ENCODE assay signal across 14 cellular contexts in genomic region chr22:18146389-18146753, GRCh38. TPM values are rescaled to one million over a fixed set of nuclear protein-coding genes. Genes with fewer than 3 reads are reported as not detected.
A peak's percentile ranks its signal among the peaks of the same experiment; 100 is the strongest.
DNase-seq lines count a peak whose midpoint lies in the region; TF ChIP-seq lines count a peak whose summit lies in the region.
"Had no signal": no experiment of that assay in that cellular context is flagged by ENCODE, and none has a peak within 500 bp of the region (broad histone marks: within the 10 kb centered on the region; RNA-seq: fewer than 3 reads in every experiment).

No MANE protein-coding gene starts in this region.

- no peak overlapping the region for H3K4me3 ChIP-seq in spleen
- H3K4me3 ChIP-seq: BLaER1 treated with 17β-estradiol and CSF1 and Interleukin-3, amounts not matched to agents 10 nM and 100 nM had no signal

- H3K4me1 Mint-ChIP-seq in activated naive CD4-positive, alpha-beta T cell treated with anti-CD3 and anti-CD28 coated beads, Interleukin-2, amount 50 U/mL, for 24 hours = peaks cover 35% of the 10 kb centered on the region
- peaks cover 33% of the 10 kb centered on the region for H3K4me1 Mint-ChIP-seq in activated naive CD4-positive, alpha-beta T cell treated with anti-CD3 and anti-CD28 coated beads, Interleukin-2, amount 10 ng/mL, durations not matched to agents 7 days and 5 days
- H3K4me1 Mint-ChIP-seq in nephron progenitor cell = peaks cover 11% of the 10 kb centered on the region
- H3K4me1 Mint-ChIP-seq in activated CD4-positive, alpha-beta T cell treated with anti-CD3 and anti-CD28 coated beads, Interleukin-2, amount 10 ng/mL, durations not matched to agents 7 days and 5 days = peaks cover 30% of the 10 kb centered on the region

- 81 to 94% (median 86%) methylated on average over 3 of the region's 3 CpGs for WGBS in spleen, 5 donors

- intact Hi-C loops in spleen (cut with DNase I; ENCODE audit: low total_unique reads) = no loop called here

- H3K9me3 ChIP-seq in spleen = no peaks in the 10 kb centered on the region

- peaks cover under 1% of the 10 kb centered on the region for H3K36me3 Mint-ChIP-seq in activated naive CD4-positive, alpha-beta T cell treated with anti-CD3 and anti-CD28 coated beads, Interleukin-2, amount 50 U/mL, for 24 hours
- H3K36me3 Mint-ChIP-seq in activated naive CD4-positive, alpha-beta T cell treated with anti-CD3 and anti-CD28 coated beads, Interleukin-2, amount 10 ng/mL, durations not matched to agents 7 days and 5 days = peaks cover 6% of the 10 kb centered on the region
- H3K36me3 Mint-ChIP-seq in nephron progenitor cell (ENCODE audit: low read depth) = peaks cover under 1% of the 10 kb centered on the region
- H3K36me3 Mint-ChIP-seq in activated CD4-positive, alpha-beta T cell treated with anti-CD3 and anti-CD28 coated beads, Interleukin-2, amount 10 ng/mL, durations not matched to agents 7 days and 5 days (ENCODE audit: low read depth) = peaks cover 28% of the 10 kb centered on the region

- no peak for DNase-seq in activated naive CD4-positive, alpha-beta T cell treated with anti-CD3 and anti-CD28 coated beads, Interleukin-2, amount 10 ng/mL, durations not matched to agents 7 days and 5 days
- DNase-seq in nephron progenitor cell (no peak), spleen (no peak), ACHN (no peak)
- no peak for DNase-seq in activated CD4-positive, alpha-beta T cell treated with anti-CD3 and anti-CD28 coated beads, Interleukin-2, amount 10 ng/mL, durations not matched to agents 7 days and 5 days
- DNase-seq in stimulated activated CD4-positive, alpha-beta T cell treated with anti-CD3 and anti-CD28 coated beads, Interleukin-2, amount 100 ng/mL, for 48 hours = no peak
- DNase-seq: AML-193; Calu3; CD4-positive, alpha-beta T cell; DMS 273 treated with DMSO at 0.1 percent for 48 hours; HCEC 1CT had no signal

- peak overlapping the region in 7 of 8 donors; percentile 54 to 76 (median 66) for H3K27ac ChIP-seq in spleen
- H3K27ac ChIP-seq: 22Rv1; BLaER1 treated with 17β-estradiol and CSF1 and Interleukin-3, amounts not matched to agents 10 nM and 100 nM had no signal

- no peaks in the 10 kb centered on the region for H3K27me3 Mint-ChIP-seq in activated naive CD4-positive, alpha-beta T cell treated with anti-CD3 and anti-CD28 coated beads, Interleukin-2, amount 50 U/mL, for 24 hours
- H3K27me3 Mint-ChIP-seq in activated naive CD4-positive, alpha-beta T cell treated with anti-CD3 and anti-CD28 coated beads, Interleukin-2, amount 10 ng/mL, durations not matched to agents 7 days and 5 days = no peaks in the 10 kb centered on the region
- H3K27me3 Mint-ChIP-seq in nephron progenitor cell (ENCODE audit: low read depth, poor library complexity) = peaks cover 62% of the 10 kb centered on the region
- no peaks in the 10 kb centered on the region for H3K27me3 Mint-ChIP-seq in activated CD4-positive, alpha-beta T cell treated with anti-CD3 and anti-CD28 coated beads, Interleukin-2, amount 10 ng/mL, durations not matched to agents 7 days and 5 days
- H3K27me3 Mint-ChIP-seq: CD4-positive, alpha-beta T cell had no signal

- no peak overlapping the region for H3K4me3 Mint-ChIP-seq in activated naive CD4-positive, alpha-beta T cell treated with anti-CD3 and anti-CD28 coated beads, Interleukin-2, amount 50 U/mL, for 24 hours
- H3K4me3 Mint-ChIP-seq in activated naive CD4-positive, alpha-beta T cell treated with anti-CD3 and anti-CD28 coated beads, Interleukin-2, amount 10 ng/mL, durations not matched to agents 7 days and 5 days = no peak overlapping the region
- no peak overlapping the region for H3K4me3 Mint-ChIP-seq in nephron progenitor cell
- H3K4me3 Mint-ChIP-seq in activated CD4-positive, alpha-beta T cell treated with anti-CD3 and anti-CD28 coated beads, Interleukin-2, amount 10 ng/mL, durations not matched to agents 7 days and 5 days = no peak overlapping the region
- H3K4me3 Mint-ChIP-seq: CD4-positive, alpha-beta T cell had no signal

- peak overlapping the region; percentile 46 for H3K27ac Mint-ChIP-seq in activated naive CD4-positive, alpha-beta T cell treated with anti-CD3 and anti-CD28 coated beads, Interleukin-2, amount 50 U/mL, for 24 hours
- no peak overlapping the region for H3K27ac Mint-ChIP-seq in activated naive CD4-positive, alpha-beta T cell treated with anti-CD3 and anti-CD28 coated beads, Interleukin-2, amount 10 ng/mL, durations not matched to agents 7 days and 5 days
- H3K27ac Mint-ChIP-seq in nephron progenitor cell = peak overlapping the region; percentile 57
- no peak overlapping the region for H3K27ac Mint-ChIP-seq in activated CD4-positive, alpha-beta T cell treated with anti-CD3 and anti-CD28 coated beads, Interleukin-2, amount 10 ng/mL, durations not matched to agents 7 days and 5 days
- H3K27ac Mint-ChIP-seq: CD4-positive, alpha-beta T cell had no signal

- CTCF ChIA-PET in activated naive CD4-positive, alpha-beta T cell treated with anti-CD3 and anti-CD28 coated beads, Interleukin-2, amount 10 ng/mL, durations not matched to agents 7 days and 5 days (lab: Charles Lee) = interaction anchor here (1.1 kb wide), 1 partner anchor 87 kb away, joined by 5 read pairs; no protein-coding TSS in a partner anchor
- CTCF ChIA-PET in activated CD4-positive, alpha-beta T cell treated with anti-CD3 and anti-CD28 coated beads, Interleukin-2, amount 10 ng/mL, durations not matched to agents 7 days and 5 days (lab: Charles Lee) = no interaction called here

- POLR2A ChIA-PET in activated CD4-positive, alpha-beta T cell treated with anti-CD3 and anti-CD28 coated beads, Interleukin-2, amount 10 ng/mL, durations not matched to agents 7 days and 5 days (lab: Charles Lee) = no interaction called here

- H3K4me1 ChIP-seq in spleen = peaks cover 6 to 51% (median 30%) of the 10 kb centered on the region in 6 donors

- H3K27me3 ChIP-seq in spleen (replicated peaks in 1 of 7) = no peaks in the 10 kb centered on the region
- H3K27me3 ChIP-seq: BLaER1 treated with 17β-estradiol and CSF1 and Interleukin-3, amounts not matched to agents 10 nM and 100 nM had no signal

- in situ Hi-C loops in ACHN (cut with HindIII; ENCODE audit: low pct_ligation_motif_present, low pct_unique_long_range_greater_than_20kb, low sequenced_read_pairs) = no loop called here

- H3K9me3 Mint-ChIP-seq in activated naive CD4-positive, alpha-beta T cell treated with anti-CD3 and anti-CD28 coated beads, Interleukin-2, amount 50 U/mL, for 24 hours = no peaks in the 10 kb centered on the region
- peaks cover under 1% of the 10 kb centered on the region for H3K9me3 Mint-ChIP-seq in activated naive CD4-positive, alpha-beta T cell treated with anti-CD3 and anti-CD28 coated beads, Interleukin-2, amount 10 ng/mL, durations not matched to agents 7 days and 5 days
- H3K9me3 Mint-ChIP-seq in nephron progenitor cell = peaks cover 21% of the 10 kb centered on the region
- H3K9me3 Mint-ChIP-seq in activated CD4-positive, alpha-beta T cell treated with anti-CD3 and anti-CD28 coated beads, Interleukin-2, amount 10 ng/mL, durations not matched to agents 7 days and 5 days = peaks cover 1% of the 10 kb centered on the region
- H3K9me3 Mint-ChIP-seq: CD4-positive, alpha-beta T cell had no signal

- TF ChIP-seq POLR2A in spleen (IDR thresholded peaks at IDR 0.05) = no peak

- TF ChIP-seq CTCF in nephron progenitor cell (IDR thresholded peaks at IDR 0.05) = no peak
- TF ChIP-seq CTCF in spleen (IDR thresholded peaks at IDR 0.05 in 8 of 11, conservative IDR thresholded peaks at IDR 0.05 in 3 of 11) = no peak

- H3K36me3 ChIP-seq in spleen = no peaks in the 10 kb centered on the region

RNA-seq across cellular contexts. Expression of gene USP18, which starts 3.6 kb away (rescaled TPM):
- 10 to 100 TPM in 1 of 7 donors, 1 to 10 TPM in 6; 3.9 to 12.0 (median 8.0) TPM for total RNA-seq in spleen
- 1 to 10 TPM; 3.3 to 7.8 (median 3.8) TPM for polyA plus RNA-seq in spleen
- 10 to 100 TPM; 68.7 to 73.0 TPM for total RNA-seq in activated CD4-positive, alpha-beta T cell treated with anti-CD3 and anti-CD28 coated beads, Interleukin-2, amount 10 ng/mL, durations not matched to agents 7 days and 5 days

RNA-seq across cellular contexts. Expression of gene TUBA8, which starts 35.8 kb away (rescaled TPM):
- 1 to 10 TPM; 2.6 to 5.7 (median 4.7) TPM for total RNA-seq in spleen
- polyA plus RNA-seq in spleen = 1 to 10 TPM; 2.2 to 3.9 (median 3.7) TPM
- 1 to 10 TPM; 1.4 to 2.2 TPM for total RNA-seq in activated CD4-positive, alpha-beta T cell treated with anti-CD3 and anti-CD28 coated beads, Interleukin-2, amount 10 ng/mL, durations not matched to agents 7 days and 5 days

Comparison
In these comparisons a context has a peak if more than half of its experiments do, and no peak if none do; other contexts are left out.
1. H3K27ac Mint-ChIP-seq: peak in activated naive CD4-positive, alpha-beta T cell treated with anti-CD3 and anti-CD28 coated beads, Interleukin-2, amount 50 U/mL, for 24 hours (single experiment) and nephron progenitor cell (single experiment); none in activated naive CD4-positive, alpha-beta T cell treated with anti-CD3 and anti-CD28 coated beads, Interleukin-2, amount 10 ng/mL, durations not matched to agents 7 days and 5 days (single experiment) and activated CD4-positive, alpha-beta T cell treated with anti-CD3 and anti-CD28 coated beads, Interleukin-2, amount 10 ng/mL, durations not matched to agents 7 days and 5 days (single experiment).
2. RNA of gene USP18, which starts 3.6 kb away (total RNA-seq): 68.7 to 73.0 TPM in activated CD4-positive, alpha-beta T cell treated with anti-CD3 and anti-CD28 coated beads, Interleukin-2, amount 10 ng/mL, durations not matched to agents 7 days and 5 days; 3.9 to 12.0 TPM in spleen; every median in the first group is over 4 times any median in the second.